In genomic region chr17:79949646-79950292, GRCh38 we compare ENCODE assay signal across 1 cellular context.
A peak's percentile ranks its signal among the peaks of the same experiment; 100 is the strongest.
TF ChIP-seq lines count a peak whose summit lies in the region.

No MANE protein-coding gene starts in this region.

TF ChIP-seq in GM23338, 12 proteins besides CTCF, POLR2A, EP300 and RAD21:
- TF ChIP-seq ZNF114 (CRISPR knock-in tag; IDR thresholded peaks at IDR 0.05) = no peak
- peak; percentile 35; the same call in 1 of the 2 replicates for TF ChIP-seq POLR2AphosphoS5 (IDR thresholded peaks at IDR 0.05; ENCODE audit: low read depth)
- TF ChIP-seq JUNB (IDR thresholded peaks at IDR 0.05; ENCODE audit: unreplicated experiment) = no peak
- TF ChIP-seq CREB1 (CRISPR knock-in tag; IDR thresholded peaks at IDR 0.05; ENCODE audit: low read depth) = peak; percentile 90
- TF ChIP-seq ZNF462 (CRISPR knock-in tag; IDR thresholded peaks at IDR 0.05) = no peak
- TF ChIP-seq NANOG (IDR thresholded peaks at IDR 0.05; ENCODE audit: borderline replicate concordance) = peak; percentile 84
- TF ChIP-seq REST (IDR thresholded peaks at IDR 0.05; ENCODE audit: unreplicated experiment) = no peak
